Comparison of ENCODE assay signal across 8 cellular contexts in genomic region chr6:63636516-63636968, GRCh38. TPM values are rescaled to one million over a fixed set of nuclear protein-coding genes. Genes with fewer than 3 reads are reported as not detected.
DNase-seq lines count a peak whose midpoint lies in the region; ATAC-seq, FAIRE-seq and TF ChIP-seq lines count a peak whose summit lies in the region.

No MANE protein-coding gene starts in this region.

- H3K4me1 ChIP-seq in pancreas (peaks cover 0 to 29% (median 15%) of the 10 kb centered on the region in 3 donors), transverse colon (peaks cover 31 to 53% (median 40%) of the 10 kb centered on the region in 4 donors)

- CTCF ChIA-PET in activated naive CD4-positive, alpha-beta T cell treated with anti-CD3 and anti-CD28 coated beads for 36 hours (lab: Charles Lee), result interaction anchor here (0.6 to 1.4 kb wide), 3 partner anchors 9 to 69 kb away, joined by 3 to 4 read pairs (median 4); no protein-coding TSS in a partner anchor

- peaks cover 3% of the 10 kb centered on the region for H3K36me3 Mint-ChIP-seq in activated naive CD4-positive, alpha-beta T cell treated with anti-CD3 and anti-CD28 coated beads for 36 hours (ENCODE audit: low read depth)

- H3K9me3 ChIP-seq in pancreas, result no peaks in the 10 kb centered on the region
- no peaks in the 10 kb centered on the region for H3K9me3 ChIP-seq in transverse colon

- H3K27me3 ChIP-seq in pancreas (no peaks in the 10 kb centered on the region), transverse colon (no peaks in the 10 kb centered on the region)

- TF ChIP-seq EP300 in transverse colon (IDR thresholded peaks at IDR 0.05; ENCODE audit: low read depth), result no peak

- no peak for TF ChIP-seq POLR2A in transverse colon (IDR thresholded peaks at IDR 0.05)

- FAIRE-seq in pancreas (lab: Jason Lieb, UNC), result no peak

- no peaks in the 10 kb centered on the region for H3K27me3 Mint-ChIP-seq in activated naive CD4-positive, alpha-beta T cell treated with anti-CD3 and anti-CD28 coated beads for 36 hours (ENCODE audit: low read depth)

- H3K36me3 ChIP-seq in pancreas, result no peaks in the 10 kb centered on the region
- H3K36me3 ChIP-seq in transverse colon, result no peaks in the 10 kb centered on the region

- intact Hi-C loops in activated naive CD4-positive, alpha-beta T cell treated with anti-CD3 and anti-CD28 coated beads for 36 hours (cut with micrococcal nuclease), result loop anchor here (2.0 kb wide), 2 partner anchors 18 to 40 kb away; no protein-coding TSS in a partner anchor
- intact Hi-C loops in Right ventricle myocardium inferior (cut with DNase I), result loop anchor here (5.0 kb wide), 1 partner anchor 46 kb away; no protein-coding TSS in a partner anchor
- intact Hi-C loops in pancreas (cut with DNase I), result no loop called here
- intact Hi-C loops in transverse colon (cut with DNase I; ENCODE audit: low total_unique reads), result no loop called here

- H3K4me1 Mint-ChIP-seq in activated naive CD4-positive, alpha-beta T cell treated with anti-CD3 and anti-CD28 coated beads for 36 hours (ENCODE audit: low read depth), result peaks cover 44% of the 10 kb centered on the region

- DNase-seq in AG10803 (ENCODE audit: low read depth), result peak; percentile 33
- DNase-seq in HT1080 (ENCODE audit: low read depth), result peak; percentile 52
- DNase-seq in RKO (ENCODE audit: low spot score), result peak; percentile 77
- DNase-seq in activated naive CD4-positive, alpha-beta T cell treated with anti-CD3 and anti-CD28 coated beads for 36 hours, result peak; percentile 79
- DNase-seq in Right ventricle myocardium inferior (ENCODE audit: missing footprints), result peak; percentile 74
- DNase-seq in pancreas, result peak in 5 of 6 donors; percentile 33 to 70 (median 38)
- peak; percentile 67 for DNase-seq in transverse colon

- in situ Hi-C loops in transverse colon (cut with MboI; ENCODE audit: low pct_ligation_motif_present in 1 of 4, low pct_unique_long_range_greater_than_20kb in 1 of 4, low sequenced_read_pairs in 3 of 4), result no loop called here

- peak overlapping the region; percentile 81 for H3K4me3 ChIP-seq in AG10803 (ENCODE audit: low read length)
- peak overlapping the region; percentile 73 to 84 (median 80) for H3K4me3 ChIP-seq in pancreas
- peak overlapping the region; percentile 49 to 97 (median 88) for H3K4me3 ChIP-seq in transverse colon

- H3K4me3 Mint-ChIP-seq in activated naive CD4-positive, alpha-beta T cell treated with anti-CD3 and anti-CD28 coated beads for 36 hours, result peak overlapping the region; percentile 95

- no peaks in the 10 kb centered on the region for H3K9me3 Mint-ChIP-seq in activated naive CD4-positive, alpha-beta T cell treated with anti-CD3 and anti-CD28 coated beads for 36 hours

- H3K27ac ChIP-seq in pancreas (peak overlapping the region; percentile 88 to 98 (median 94)), transverse colon (peak overlapping the region; percentile 93 to 100 (median 98))

- TF ChIP-seq CTCF in AG10803 (conservative IDR thresholded peaks at IDR 0.05; ENCODE audit: low read length), result no peak
- no peak for TF ChIP-seq CTCF in pancreas (IDR thresholded peaks at IDR 0.05)
- no peak for TF ChIP-seq CTCF in transverse colon (IDR thresholded peaks at IDR 0.05)

- WGBS in pancreas, 2 donors, result 0 to 1% methylated on average over 22 to 23 of the region's 23 CpGs
- WGBS in transverse colon (ENCODE audit: low coverage in 1 of 2), 2 donors, result 0% methylated on average over 6 to 22 of the region's 23 CpGs

- H3K27ac Mint-ChIP-seq in activated naive CD4-positive, alpha-beta T cell treated with anti-CD3 and anti-CD28 coated beads for 36 hours, result peak overlapping the region; percentile 92

- peak; percentile 1 for ATAC-seq in GM19397 (IDR thresholded peaks at IDR 0.05; ENCODE audit: unreplicated experiment)
- no peak for ATAC-seq in Right ventricle myocardium inferior
- ATAC-seq in pancreas, result peak; percentile 16 to 48 (median 36)

RNA-seq across cellular contexts. Expression of gene PHF3, which starts 0.9 kb away (rescaled TPM):
- total RNA-seq in HT1080 (2014; rRNA removed; shearing (Covaris generic)), result 37.6 and 39.9 TPM in 2 replicates
- 14.9 and 19.9 TPM in 2 replicates for polyA plus RNA-seq in HT1080 (2015; cell fraction: cytosol; rRNA removed)
- polyA plus RNA-seq in HT1080 (2015; cell fraction: nucleus; rRNA removed), result 27.5 and 30.2 TPM in 2 replicates
- 10 to 100 TPM; 45.8 to 47.6 TPM for total RNA-seq in activated naive CD4-positive, alpha-beta T cell treated with anti-CD3 and anti-CD28 coated beads for 36 hours
- total RNA-seq in Right ventricle myocardium inferior (33.4 TPM), pancreas (10 to 100 TPM; 26.9 to 42.9 (median 31.7) TPM), transverse colon (10 to 100 TPM; 49.4 to 94.8 (median 68.9) TPM)
- 1 to 10 TPM; 5.4 to 9.6 TPM for polyA plus RNA-seq in pancreas

Comparison
In these comparisons a context has a peak if more than half of its experiments do, and no peak if none do; other contexts are left out.
1. intact Hi-C loops: an anchor here in activated naive CD4-positive, alpha-beta T cell treated with anti-CD3 and anti-CD28 coated beads for 36 hours (2.0 kb wide) and Right ventricle myocardium inferior (5.0 kb wide); none called in pancreas and transverse colon.